24 cellular contexts compared by ENCODE assay signal in genomic region chr10:3103646-3104045, GRCh38. TPM values are rescaled to one million over a fixed set of nuclear protein-coding genes. Genes with fewer than 3 reads are reported as not detected.
A peak's percentile ranks its signal among the peaks of the same experiment; 100 is the strongest.
DNase-seq lines count a peak whose midpoint lies in the region; ATAC-seq and TF ChIP-seq lines count a peak whose summit lies in the region.
"Had no signal": no experiment of that assay in that cellular context is flagged by ENCODE, and none has a peak within 500 bp of the region (broad histone marks: within the 10 kb centered on the region; RNA-seq: fewer than 3 reads in every experiment).

No MANE protein-coding gene starts in this region.

- H4K20me1 ChIP-seq in osteoblast (ENCODE audit: insufficient read depth, low read length), result no peaks in the 10 kb centered on the region

- no peak for TF ChIP-seq CTCF in right atrium auricular region (IDR thresholded peaks at IDR 0.05)
- TF ChIP-seq CTCF in osteoblast (IDR thresholded peaks at IDR 0.05; ENCODE audit: extremely low read depth, low read depth, low read length), result no peak

- H3K79me2 ChIP-seq in osteoblast (ENCODE audit: insufficient read depth, low read length), result peaks cover 46% of the 10 kb centered on the region

- peaks cover 0 to 36% of the 10 kb centered on the region in 2 donors for H3K4me1 ChIP-seq in right atrium auricular region
- H3K4me1 ChIP-seq in osteoblast (ENCODE audit: insufficient read depth, low read length), result peaks cover 20% of the 10 kb centered on the region

- no peaks in the 10 kb centered on the region for H3K4me1 Mint-ChIP-seq in immature natural killer cell
- H3K4me1 Mint-ChIP-seq: activated CD4-positive, alpha-beta T cell treated with anti-CD3 and anti-CD28 coated beads for 36 hours had no signal

- no peaks in the 10 kb centered on the region for H3K27me3 ChIP-seq in right atrium auricular region
- no peaks in the 10 kb centered on the region for H3K27me3 ChIP-seq in osteoblast (ENCODE audit: insufficient read depth, low read length)
- H3K27me3 ChIP-seq: BLaER1 treated with 17β-estradiol and CSF1 and Interleukin-3, amounts not matched to agents 10 nM and 100 nM; stomach had no signal

- no peaks in the 10 kb centered on the region for H3K9me3 Mint-ChIP-seq in immature natural killer cell
- H3K9me3 Mint-ChIP-seq: H9, type B pancreatic cell had no signal

- DNase-seq in right atrium auricular region (ENCODE audit: low spot score) (no peak), left cardiac atrium (no peak), caudate nucleus (lab: John Stamatoyannopoulos, UW) (no peak), osteoblast (ENCODE audit: insufficient read length, low spot score, missing footprints) (no peak), RPMI8226 (no peak), immature natural killer cell (no peak), LoVo (ENCODE audit: low spot score) (no peak), ecto neural progenitor cell (ENCODE audit: low spot score) (no peak)
- DNase-seq: activated CD4-positive, alpha-beta T cell treated with anti-CD3 and anti-CD28 coated beads for 36 hours; activated CD8-positive, alpha-beta T cell treated with anti-CD3 and anti-CD28 coated beads, Interleukin-2, amount 10 ng/mL, durations not matched to agents 7 days and 5 days; activated effector memory CD4-positive, alpha-beta T cell treated with Interleukin-2 at 50 U/mL for 16 hours; DMS79 treated with DMSO at 0.1 percent for 48 hours; effector CD4-positive, alpha-beta T cell; GF-D8; H9; KBM-7; MM.1S; NCI-H226; NCI-H748 treated with DMSO at 0.1 percent for 48 hours; stomach had no signal

- H3K27ac ChIP-seq in right atrium auricular region (peak overlapping the region; percentile 62 to 72), caudate nucleus (ENCODE audit: low read depth, low read length) (peak overlapping the region; percentile 74), osteoblast (ENCODE audit: low read depth, low read length) (peak overlapping the region; percentile 63)
- H3K27ac ChIP-seq: SK-N-MC had no signal

- H3K27me3 Mint-ChIP-seq in immature natural killer cell (ENCODE audit: low read depth in 3 of 3), result peaks cover 0 to 2% (median 0%) of the 10 kb centered on the region in 3 donors
- H3K27me3 Mint-ChIP-seq: activated CD4-positive, alpha-beta T cell treated with anti-CD3 and anti-CD28 coated beads for 36 hours; activated naive CD8-positive, alpha-beta T cell; type B pancreatic cell had no signal

- H3K36me3 Mint-ChIP-seq in immature natural killer cell, result peaks cover 15 to 42% (median 27%) of the 10 kb centered on the region in 3 donors

- ATAC-seq in left cardiac atrium, result no peak
- ATAC-seq: activated CD4-positive, alpha-beta T cell treated with anti-CD3 and anti-CD28 coated beads for 36 hours; activated CD8-positive, alpha-beta T cell treated with anti-CD3 and anti-CD28 coated beads, Interleukin-2, amount 10 ng/mL, durations not matched to agents 7 days and 5 days had no signal

- no peak overlapping the region for H3K4me2 ChIP-seq in osteoblast (ENCODE audit: insufficient read depth, low read length)
- H3K4me2 ChIP-seq: BLaER1 treated with 17β-estradiol and CSF1 and Interleukin-3, amounts not matched to agents 10 nM and 100 nM had no signal

- H3K9me3 ChIP-seq in right atrium auricular region (no peaks in the 10 kb centered on the region), osteoblast (ENCODE audit: low read depth, low read length) (no peaks in the 10 kb centered on the region)
- H3K9me3 ChIP-seq: BLaER1 treated with 17β-estradiol and CSF1 and Interleukin-3, amounts not matched to agents 10 nM and 100 nM; stomach had no signal

- H3K36me3 ChIP-seq in right atrium auricular region, result peaks cover 18% of the 10 kb centered on the region
- peaks cover 61% of the 10 kb centered on the region for H3K36me3 ChIP-seq in osteoblast (ENCODE audit: insufficient read depth, low read length)

- H3K4me3 ChIP-seq in right atrium auricular region, result no peak overlapping the region
- no peak overlapping the region for H3K4me3 ChIP-seq in osteoblast (ENCODE audit: insufficient read depth, low read length)
- H3K4me3 ChIP-seq: BLaER1 treated with 17β-estradiol and CSF1 and Interleukin-3, amounts not matched to agents 10 nM and 100 nM; SK-N-MC; stomach had no signal

- peak overlapping the region in 1 of 6 donors; percentile 26 for H3K27ac Mint-ChIP-seq in immature natural killer cell
- H3K27ac Mint-ChIP-seq: activated CD4-positive, alpha-beta T cell treated with anti-CD3 and anti-CD28 coated beads for 36 hours; activated CD8-positive, alpha-beta T cell treated with anti-CD3 and anti-CD28 coated beads, Interleukin-2, amount 10 ng/mL, durations not matched to agents 7 days and 5 days; activated naive CD8-positive, alpha-beta T cell; type B pancreatic cell had no signal

- no peak overlapping the region for H3K4me3 Mint-ChIP-seq in immature natural killer cell
- H3K4me3 Mint-ChIP-seq: activated CD4-positive, alpha-beta T cell treated with anti-CD3 and anti-CD28 coated beads for 36 hours; activated CD8-positive, alpha-beta T cell treated with anti-CD3 and anti-CD28 coated beads, Interleukin-2, amount 10 ng/mL, durations not matched to agents 7 days and 5 days; activated naive CD8-positive, alpha-beta T cell; H9; type B pancreatic cell had no signal

- no peak overlapping the region for H2AFZ ChIP-seq in osteoblast (ENCODE audit: low read length)

- intact Hi-C loops in left cardiac atrium (cut with DNase I), result no loop called here

RNA-seq across cellular contexts. Expression of gene PFKP, which starts 36.3 kb away (rescaled TPM):
- total RNA-seq in right atrium auricular region (100 to 1,000 TPM in 1 of 2 donors, 10 to 100 TPM in 1; 55.2 to 119 TPM), left cardiac atrium (100 to 1,000 TPM in 1 of 2 donors, 10 to 100 TPM in 1; 81.1 to 129 TPM), osteoblast (71.6 and 80.0 TPM in 2 replicates)
- polyA plus RNA-seq in immature natural killer cell, result 10 to 100 TPM; 18.2 to 47.3 (median 30.0) TPM
